ENCODE assay signal across 9 cellular contexts in genomic region chr13:71962735-71963134, GRCh38.
"Had no signal": no experiment of that assay in that cellular context is flagged by ENCODE, and none has a peak within 500 bp of the region (broad histone marks: within the 10 kb centered on the region; RNA-seq: fewer than 3 reads in every experiment).

No MANE protein-coding gene starts in this region.

- H2AFZ ChIP-seq: GM23248 had no signal

- H3K36me3 ChIP-seq: HAP-1 had no signal

- FAIRE-seq: K562 had no signal

- H3K4me1 ChIP-seq: HAP-1 had no signal

- H3K27ac Mint-ChIP-seq: HFFc6 had no signal

- H3K9me3 ChIP-seq: HAP-1 had no signal

- H3K27ac ChIP-seq: GM23248, HL-60 had no signal

- H3K9ac ChIP-seq: GM23248 had no signal

- ATAC-seq: HCT116, K562 had no signal

- H3K4me3 Mint-ChIP-seq: HFFc6 had no signal

- H3K4me3 ChIP-seq: GM23248, HAP-1, K562 had no signal

- DNase-seq: GM23248, H7, HFFc6, IMR-90, KG1 had no signal
